Comparison of ENCODE assay signal across 21 cellular contexts in genomic region chr9:16769291-16769690, GRCh38.
"Had no signal": no experiment of that assay in that cellular context is flagged by ENCODE, and none has a peak within 500 bp of the region (broad histone marks: within the 10 kb centered on the region; RNA-seq: fewer than 3 reads in every experiment).

No MANE protein-coding gene starts in this region.

- H3K27ac ChIP-seq: adrenal gland, SK-N-MC, VCaP had no signal

- H3K4me1 ChIP-seq: adrenal gland had no signal

- H3K27me3 ChIP-seq: adrenal gland had no signal

- H3K9me3 ChIP-seq: adrenal gland had no signal

- H3K4me3 ChIP-seq: adrenal gland, SK-N-MC had no signal

- H3K36me3 ChIP-seq: adrenal gland had no signal

- DNase-seq: activated CD4-positive, alpha-beta T cell treated with anti-CD3 and anti-CD28 coated beads for 4 hours; activated CD8-positive, alpha-beta memory T cell treated with anti-CD3 and anti-CD28 coated beads, Interleukin-2, amount 50 U/mL, for 48 hours; activated CD8-positive, alpha-beta T cell treated with anti-CD3 and anti-CD28 coated beads for 36 hours; activated naive CD4-positive, alpha-beta T cell treated with anti-CD3 and anti-CD28 coated beads, Interleukin-2, amount 50 U/mL, for 16 hours; activated naive CD8-positive, alpha-beta T cell treated with anti-CD3 and anti-CD28 coated beads, Interleukin-2, amount 10 ng/mL, durations not matched to agents 7 days and 5 days; activated T-cell treated with anti-CD3 and anti-CD28 coated beads, Interleukin-2, amount 50 U/mL, for 1 hour; adrenal gland; anterior cingulate cortex; MM.1S; NCI-H1105; NCI-H1436; NCI-H1694 treated with DMSO at 0.1 percent for 48 hours; NCI-H2029 treated with DMSO at 0.1 percent for 48 hours; NCI-H510A treated with DMSO at 0.1 percent for 48 hours; NCI-H69; NK-92 treated with Interleukin-12 subunit alpha and Interleukin-12 subunit beta, amount 100 ng/mL, for 24 hours; OCI-M1; RPMI8226; T-cell had no signal
